Comparison of ENCODE assay signal across 18 cellular contexts in genomic region chr12:40942326-40942725, GRCh38.
DNase-seq lines count a peak whose midpoint lies in the region; TF ChIP-seq lines count a peak whose summit lies in the region.
"Had no signal": no experiment of that assay in that cellular context is flagged by ENCODE, and none has a peak within 500 bp of the region (broad histone marks: within the 10 kb centered on the region; RNA-seq: fewer than 3 reads in every experiment).

No MANE protein-coding gene starts in this region.

- DNase-seq in H4 (ENCODE audit: low spot score) (peak; percentile 9), adipocyte (ENCODE audit: low read depth) (peak; percentile 24), glomerular visceral epithelial cell (ENCODE audit: extremely low spot score) (peak; percentile 8), stromal cell of bone marrow (ENCODE audit: low read depth) (peak; percentile 18), esophagus muscularis mucosa (ENCODE audit: extremely low spot score) (no peak), uterus (no peak), GM19238 (ENCODE audit: insufficient read length, low spot score) (no peak)
- DNase-seq: activated CD4-positive, alpha-beta T cell treated with anti-CD3 and anti-CD28 coated beads, Interleukin-2, amount 50 U/mL, for 1 hour; activated naive CD4-positive, alpha-beta T cell treated with anti-CD3 and anti-CD28 coated beads for 36 hours; body of pancreas; C1 segment of cervical spinal cord; DMS 273 treated with DMSO at 0.1 percent for 48 hours; H9; kidney; NCI-H1694 treated with DMSO at 0.1 percent for 48 hours; NCI-H446 treated with DMSO at 0.1 percent for 48 hours; stimulated activated CD4-positive, alpha-beta T cell treated with anti-CD3 and anti-CD28 coated beads, Interleukin-12 subunit alpha, Interleukin-12 subunit beta, amount 100 ng/mL, for 4 hours; T-cell had no signal

- H3K27ac ChIP-seq in esophagus muscularis mucosa (replicated peaks in 1 of 4), result no peak overlapping the region
- H3K27ac ChIP-seq in uterus, result no peak overlapping the region
- H3K27ac ChIP-seq: body of pancreas had no signal

- no peak overlapping the region for H3K9ac ChIP-seq in adipocyte (ENCODE audit: low read length)

- no peaks in the 10 kb centered on the region for H3K36me3 ChIP-seq in adipocyte (ENCODE audit: control insufficient read depth, insufficient read depth, low read length, severe bottlenecking)
- peaks cover 0 to 16% (median 0%) of the 10 kb centered on the region in 4 donors for H3K36me3 ChIP-seq in esophagus muscularis mucosa
- no peaks in the 10 kb centered on the region for H3K36me3 ChIP-seq in uterus

- H3K4me1 ChIP-seq in adipocyte (ENCODE audit: control insufficient read depth, insufficient read depth, low read length), result no peaks in the 10 kb centered on the region
- peaks cover 0 to 4% (median 0%) of the 10 kb centered on the region in 4 donors for H3K4me1 ChIP-seq in esophagus muscularis mucosa
- no peaks in the 10 kb centered on the region for H3K4me1 ChIP-seq in uterus
- H3K4me1 ChIP-seq: body of pancreas had no signal

- 27% methylated on average over 2 of the region's 2 CpGs for WGBS in esophagus muscularis mucosa

- TF ChIP-seq EP300 in esophagus muscularis mucosa (IDR thresholded peaks at IDR 0.05), result no peak

- no peaks in the 10 kb centered on the region for H3K9me3 ChIP-seq in adipocyte (ENCODE audit: control insufficient read depth, low read length)
- H3K9me3 ChIP-seq in esophagus muscularis mucosa, result no peaks in the 10 kb centered on the region
- no peaks in the 10 kb centered on the region for H3K9me3 ChIP-seq in uterus
- H3K9me3 ChIP-seq: body of pancreas had no signal

- H3K27me3 ChIP-seq in adipocyte (replicated peaks; ENCODE audit: control insufficient read depth, insufficient read depth, low read length) (no peaks in the 10 kb centered on the region), esophagus muscularis mucosa (no peaks in the 10 kb centered on the region), uterus (no peaks in the 10 kb centered on the region)
- H3K27me3 ChIP-seq: body of pancreas had no signal

- intact Hi-C loops in esophagus muscularis mucosa (cut with DNase I) (loop anchor here (5.0 kb wide), 1 partner anchor 1080 kb away; no protein-coding TSS in a partner anchor), uterus (cut with DNase I; ENCODE audit: low total_unique reads) (no loop called here)

- TF ChIP-seq CTCF in esophagus muscularis mucosa (IDR thresholded peaks at IDR 0.05) (no peak), uterus (IDR thresholded peaks at IDR 0.05) (no peak)

- H3K4me3 ChIP-seq in adipocyte (ENCODE audit: low read length) (no peak overlapping the region), esophagus muscularis mucosa (no peak overlapping the region), uterus (no peak overlapping the region)
- H3K4me3 ChIP-seq: body of pancreas had no signal

- TF ChIP-seq POLR2A in esophagus muscularis mucosa (IDR thresholded peaks at IDR 0.05; ENCODE audit: low read depth) (no peak), uterus (IDR thresholded peaks at IDR 0.05) (no peak)

Comparison
In these comparisons a context has a peak if more than half of its experiments do, and no peak if none do; other contexts are left out.
1. DNase-seq: peak in H4 (single experiment), adipocyte (single experiment), glomerular visceral epithelial cell (single experiment) and stromal cell of bone marrow (single experiment); none in esophagus muscularis mucosa (single experiment), uterus (0 of 2) and GM19238 (single experiment).